ENCODE assay signal across 1 cellular context in genomic region chr1:159896086-159896930, GRCh38.
TF ChIP-seq lines count a peak whose summit lies in the region.

No MANE protein-coding gene starts in this region.

TF ChIP-seq in HepG2, 621 proteins besides CTCF, POLR2A, EP300 and RAD21:
- TF ChIP-seq PRDM4 (CRISPR knock-in tag; IDR thresholded peaks at IDR 0.05; ENCODE audit: borderline replicate concordance) (no peak), ZNF160 (CRISPR knock-in tag; IDR thresholded peaks at IDR 0.05) (no peak), HOXA7 (CRISPR knock-in tag; IDR thresholded peaks at IDR 0.05) (no peak), NFIB (CRISPR knock-in tag; IDR thresholded peaks at IDR 0.05; ENCODE audit: borderline replicate concordance) (no peak), MYNN (CRISPR knock-in tag; IDR thresholded peaks at IDR 0.05; ENCODE audit: low read depth) (no peak), ZNF101 (CRISPR knock-in tag; IDR thresholded peaks at IDR 0.05; ENCODE audit: borderline replicate concordance, low read depth) (no peak), ATF5 (CRISPR knock-in tag; IDR thresholded peaks at IDR 0.05; ENCODE audit: low read depth) (no peak), ARID3A (IDR thresholded peaks at IDR 0.05; ENCODE audit: low read depth, low read length) (no peak), HES4 (CRISPR knock-in tag; IDR thresholded peaks at IDR 0.05; ENCODE audit: borderline replicate concordance) (no peak), ZBTB37 (CRISPR knock-in tag; IDR thresholded peaks at IDR 0.05) (no peak), MAFK (conservative IDR thresholded peaks at IDR 0.05 in 1 of 2, IDR thresholded peaks at IDR 0.05 in 1 of 2; ENCODE audit: low read length in 2 of 2) (no peak), ZNF205 (CRISPR knock-in tag; IDR thresholded peaks at IDR 0.05) (no peak), NR3C1 (CRISPR knock-in tag; IDR thresholded peaks at IDR 0.05) (no peak), ZNF530 (CRISPR knock-in tag; IDR thresholded peaks at IDR 0.05; ENCODE audit: low read depth) (no peak), ZNF619 (CRISPR knock-in tag; IDR thresholded peaks at IDR 0.05) (no peak), RAD51 (IDR thresholded peaks at IDR 0.05; ENCODE audit: borderline replicate concordance) (no peak), SOX13 (IDR thresholded peaks at IDR 0.05) (no peak), SOX13 (CRISPR knock-in tag; conservative IDR thresholded peaks at IDR 0.05 in 1 of 2, IDR thresholded peaks at IDR 0.05 in 1 of 2) (no peak), SRSF9 (IDR thresholded peaks at IDR 0.05; ENCODE audit: borderline replicate concordance, insufficient read depth, low read depth, low read length, poor library complexity, severe bottlenecking) (no peak), ZNF235 (CRISPR knock-in tag; IDR thresholded peaks at IDR 0.05; ENCODE audit: borderline replicate concordance) (no peak)
